In genomic region chr5:141618804-141619554, GRCh38 we compare ENCODE assay signal across 8 cellular contexts. TPM values are rescaled to one million over a fixed set of nuclear protein-coding genes. Genes with fewer than 3 reads are reported as not detected.
DNase-seq lines count a peak whose midpoint lies in the region; ATAC-seq and TF ChIP-seq lines count a peak whose summit lies in the region.

DIAPH1 (minus strand) TSS chr5:141619000; CDS start chr5:141618914, 86 bp downstream.

- H3K4me2 ChIP-seq in DND-41 (ENCODE audit: insufficient read depth, low read length) = peak within 1 kb of the TSS; percentile 77

- peak within 1 kb of the TSS; percentile 75 for H3K27ac ChIP-seq in DND-41 (ENCODE audit: low read length)

- peak; percentile 93 for ATAC-seq in DND-41 (ENCODE audit: insufficient read depth, low read depth)
- peak; percentile 81 for ATAC-seq in GM21723 (IDR thresholded peaks at IDR 0.05; ENCODE audit: unreplicated experiment)
- ATAC-seq in esophagus mucosa = peak; percentile 100

- H3K27me3 Mint-ChIP-seq in activated T-cell treated with anti-CD3 and anti-CD28 coated beads, Interleukin-2, amount 50 U/mL, for 24 hours = no peaks in the 10 kb centered on the region

- peaks cover 64% of the 10 kb centered on the region for H3K4me1 Mint-ChIP-seq in activated T-cell treated with anti-CD3 and anti-CD28 coated beads, Interleukin-2, amount 50 U/mL, for 24 hours (ENCODE audit: low read depth)

- H3K36me3 ChIP-seq in DND-41 (ENCODE audit: insufficient read depth, low read length) = peaks cover 51% of the 10 kb centered on the region

- H4K20me1 ChIP-seq in DND-41 (ENCODE audit: insufficient read depth, low read length) = peaks cover 14% of the 10 kb centered on the region; the same call in 1 of the 2 replicates

- H3K9me3 ChIP-seq in DND-41 (ENCODE audit: insufficient read depth, low read length, severe bottlenecking) = no peaks in the 10 kb centered on the region

- H3K4me3 ChIP-seq in DND-41 (ENCODE audit: low read depth in 1 of 2, low read length in 2 of 2) = peak within 1 kb of the TSS; percentile 69 to 87

- peaks cover 87% of the 10 kb centered on the region for H3K36me3 Mint-ChIP-seq in activated T-cell treated with anti-CD3 and anti-CD28 coated beads, Interleukin-2, amount 50 U/mL, for 24 hours (ENCODE audit: low read depth)

- H3K27me3 ChIP-seq in DND-41 (ENCODE audit: insufficient read depth, low read length, poor library complexity) = no peaks in the 10 kb centered on the region

- peaks cover 44% of the 10 kb centered on the region for H3K4me1 ChIP-seq in DND-41 (ENCODE audit: insufficient read depth, low read length)

- TF ChIP-seq CTCF in DND-41 (IDR thresholded peaks at IDR 0.05; ENCODE audit: borderline replicate concordance, extremely low read depth, low read length, poor library complexity, severe bottlenecking) = peak; percentile 99

- H3K79me2 ChIP-seq in DND-41 (ENCODE audit: insufficient read depth, low read length) = peaks cover 51% of the 10 kb centered on the region

- H3K9ac ChIP-seq in DND-41 (ENCODE audit: low read depth, low read length) = peak within 1 kb of the TSS; percentile 97

- peak within 1 kb of the TSS; percentile 97 for H3K27ac Mint-ChIP-seq in activated T-cell treated with anti-CD3 and anti-CD28 coated beads, Interleukin-2, amount 50 U/mL, for 24 hours

- H3K9me3 Mint-ChIP-seq in activated T-cell treated with anti-CD3 and anti-CD28 coated beads, Interleukin-2, amount 50 U/mL, for 24 hours = no peaks in the 10 kb centered on the region

- H2AFZ ChIP-seq in DND-41 (ENCODE audit: low read depth, low read length) = peak within 1 kb of the TSS; percentile 74

- H3K4me3 Mint-ChIP-seq in activated T-cell treated with anti-CD3 and anti-CD28 coated beads, Interleukin-2, amount 50 U/mL, for 24 hours = peak within 1 kb of the TSS; percentile 91

- DNase-seq in DND-41 (peak; percentile 97), KG1 (lab: John Stamatoyannopoulos, UW) (peak; percentile 42), myocyte (ENCODE audit: low read depth) (peak; percentile 95)
- DNase-seq in activated T-cell treated with anti-CD3 and anti-CD28 coated beads, Interleukin-2, amount 50 U/mL, for 24 hours = peak; percentile 99
- peak; percentile 97 for DNase-seq in stimulated activated CD8-positive, alpha-beta memory T cell treated with anti-CD3 and anti-CD28 coated beads, Interleukin-7, amount 100 ng/mL, for 48 hours (ENCODE audit: extremely low read depth in 1 of 2, low read depth in 1 of 2)

TF ChIP-seq in PFSK-1, 5 proteins besides CTCF, POLR2A, EP300 and RAD21:
- TF ChIP-seq FOXP2 (optimal IDR thresholded peaks at IDR 0.05; ENCODE audit: borderline replicate concordance, extremely low read depth, extremely low read length, insufficient read depth) (peak; percentile 98), TAF1 (IDR thresholded peaks at IDR 0.05; ENCODE audit: borderline replicate concordance, insufficient read depth, low read length) (peak; percentile 37; the same call in 1 of the 2 replicates), POLR2AphosphoS5 (IDR thresholded peaks at IDR 0.05; ENCODE audit: low read depth, low read length) (peak; percentile 71), REST (IDR thresholded peaks at IDR 0.05; ENCODE audit: insufficient read depth in 1 of 2, low read depth in 2 of 2, low read length in 2 of 2) (0 out of 4 replicates have a peak, but pooled peaks of 1 of the 2 experiments have one; percentile 22), SIN3A (IDR thresholded peaks at IDR 0.05; ENCODE audit: borderline replicate concordance, insufficient read depth, low read length) (peak; percentile 72; the same call in 1 of the 2 replicates)
TF ChIP-seq in PFSK-1: peak in this region for 5.

RNA-seq across cellular contexts. Expression of gene DIAPH1, which starts in this region (rescaled TPM):
- 33.7 TPM for polyA plus RNA-seq in PFSK-1 (2012; ENCODE audit: insufficient read length, low read depth)
- total RNA-seq in esophagus mucosa (108 TPM), myocyte (13.2 and 25.4 TPM in 2 replicates)
- polyA plus RNA-seq in myocyte (2012) = 28.5 TPM

Comparison
In these comparisons a context has a peak if more than half of its experiments do, and no peak if none do; other contexts are left out.
1. Peak in every context shown above with its lines: DNase-seq, ATAC-seq, H3K4me3 ChIP-seq and H3K27ac ChIP-seq.
2. DNase-seq: peak in every context shown above with its lines; median percentile 99 in activated T-cell treated with anti-CD3 and anti-CD28 coated beads, Interleukin-2, amount 50 U/mL, for 24 hours; 97 in DND-41; 97 in stimulated activated CD8-positive, alpha-beta memory T cell treated with anti-CD3 and anti-CD28 coated beads, Interleukin-7, amount 100 ng/mL, for 48 hours; 95 in myocyte; 42 in KG1.